In genomic region chr11:70317576-70318305, GRCh38 we compare ENCODE assay signal across 24 cellular contexts.
"Had no signal": no experiment of that assay in that cellular context is flagged by ENCODE, and none has a peak within 500 bp of the region (broad histone marks: within the 10 kb centered on the region; RNA-seq: fewer than 3 reads in every experiment).

No MANE protein-coding gene starts in this region.

- H3K27ac Mint-ChIP-seq: activated CD4-positive, alpha-beta T cell treated with anti-CD3 and anti-CD28 coated beads for 36 hours; activated CD8-positive, alpha-beta memory T cell treated with anti-CD3 and anti-CD28 coated beads, Interleukin-2, amount 10 ng/mL, durations not matched to agents 7 days and 5 days; activated naive CD8-positive, alpha-beta T cell treated with anti-CD3 and anti-CD28 coated beads for 36 hours; activated T-helper 17 cell treated with anti-CD3 and anti-CD28 coated beads, Interleukin-2, amount 50 U/mL, for 72 hours; immature natural killer cell; naive thymus-derived CD8-positive, alpha-beta T cell; stimulated activated effector memory CD8-positive, alpha-beta T cell treated with anti-CD3 and anti-CD28 coated beads, Interleukin-12 subunit alpha, Interleukin-12 subunit beta, amount 100 ng/mL, for 72 hours; T-helper 2 cell treated with Interferon-gamma antibody and Interleukin-4, amounts not matched to agents 5 μg/mL and 100 μg/mL, for 36 hours; type B pancreatic cell; WTC11 had no signal

- H3K4me3 Mint-ChIP-seq: activated CD4-positive, alpha-beta T cell treated with anti-CD3 and anti-CD28 coated beads for 36 hours; activated CD8-positive, alpha-beta memory T cell treated with anti-CD3 and anti-CD28 coated beads, Interleukin-2, amount 10 ng/mL, durations not matched to agents 7 days and 5 days; activated naive CD8-positive, alpha-beta T cell treated with anti-CD3 and anti-CD28 coated beads for 36 hours; activated T-helper 17 cell treated with anti-CD3 and anti-CD28 coated beads, Interleukin-2, amount 50 U/mL, for 72 hours; immature natural killer cell; naive thymus-derived CD8-positive, alpha-beta T cell; stimulated activated effector memory CD8-positive, alpha-beta T cell treated with anti-CD3 and anti-CD28 coated beads, Interleukin-12 subunit alpha, Interleukin-12 subunit beta, amount 100 ng/mL, for 72 hours; T-helper 2 cell treated with Interferon-gamma antibody and Interleukin-4, amounts not matched to agents 5 μg/mL and 100 μg/mL, for 36 hours; type B pancreatic cell; WTC11 had no signal

- ATAC-seq: activated CD4-positive, alpha-beta T cell treated with anti-CD3 and anti-CD28 coated beads for 36 hours; activated CD8-positive, alpha-beta memory T cell treated with anti-CD3 and anti-CD28 coated beads, Interleukin-2, amount 10 ng/mL, durations not matched to agents 7 days and 5 days; activated T-helper 17 cell treated with anti-CD3 and anti-CD28 coated beads, Interleukin-2, amount 50 U/mL, for 72 hours; body of pancreas; heart right ventricle; naive thymus-derived CD8-positive, alpha-beta T cell; sciatic nerve; stimulated activated effector memory CD8-positive, alpha-beta T cell treated with anti-CD3 and anti-CD28 coated beads, Interleukin-12 subunit alpha, Interleukin-12 subunit beta, amount 100 ng/mL, for 72 hours; WTC11 had no signal

- H3K27ac ChIP-seq: body of pancreas, esophagus muscularis mucosa, heart right ventricle, parathyroid adenoma, stomach had no signal

- H3K4me1 ChIP-seq: body of pancreas, parathyroid adenoma had no signal

- H3K27me3 Mint-ChIP-seq: activated CD4-positive, alpha-beta T cell treated with anti-CD3 and anti-CD28 coated beads for 36 hours; activated CD8-positive, alpha-beta memory T cell treated with anti-CD3 and anti-CD28 coated beads, Interleukin-2, amount 10 ng/mL, durations not matched to agents 7 days and 5 days; activated naive CD8-positive, alpha-beta T cell treated with anti-CD3 and anti-CD28 coated beads for 36 hours; activated T-helper 17 cell treated with anti-CD3 and anti-CD28 coated beads, Interleukin-2, amount 50 U/mL, for 72 hours; naive thymus-derived CD8-positive, alpha-beta T cell; type B pancreatic cell had no signal

- H3K9me3 ChIP-seq: body of pancreas, esophagus muscularis mucosa, heart right ventricle, stomach had no signal

- H3K9me3 Mint-ChIP-seq: activated naive CD8-positive, alpha-beta T cell treated with anti-CD3 and anti-CD28 coated beads for 36 hours; activated T-helper 17 cell treated with anti-CD3 and anti-CD28 coated beads, Interleukin-2, amount 50 U/mL, for 72 hours; naive thymus-derived CD8-positive, alpha-beta T cell; stimulated activated effector memory CD8-positive, alpha-beta T cell treated with anti-CD3 and anti-CD28 coated beads, Interleukin-12 subunit alpha, Interleukin-12 subunit beta, amount 100 ng/mL, for 72 hours; T-helper 2 cell treated with Interferon-gamma antibody and Interleukin-4, amounts not matched to agents 5 μg/mL and 100 μg/mL, for 36 hours; type B pancreatic cell; WTC11 had no signal

- DNase-seq: activated CD4-positive, alpha-beta T cell treated with anti-CD3 and anti-CD28 coated beads for 36 hours; activated CD4-positive, alpha-beta T cell treated with anti-CD3 and anti-CD28 coated beads, Interleukin-2, amount 50 U/mL, for 48 hours; activated CD8-positive, alpha-beta memory T cell treated with anti-CD3 and anti-CD28 coated beads, Interleukin-2, amount 10 ng/mL, durations not matched to agents 7 days and 5 days; activated naive CD4-positive, alpha-beta T cell; activated naive CD8-positive, alpha-beta T cell treated with anti-CD3 and anti-CD28 coated beads for 36 hours; amniotic stem cell; body of pancreas; dermis blood vessel endothelial cell; effector memory CD4-positive, alpha-beta T cell; heart right ventricle; immature natural killer cell; kidney glomerular epithelial cell; mesendoderm; naive thymus-derived CD8-positive, alpha-beta T cell; stimulated activated CD4-positive, alpha-beta T cell treated with anti-CD3 and anti-CD28 coated beads, Interleukin-4, amount 100 ng/mL, for 24 hours; stomach had no signal

- H3K4me3 ChIP-seq: body of pancreas, esophagus muscularis mucosa, heart right ventricle, stomach had no signal

- H3K9ac ChIP-seq: parathyroid adenoma had no signal

- H3K27me3 ChIP-seq: body of pancreas, esophagus muscularis mucosa, heart right ventricle, stomach had no signal
